Comparison of ENCODE assay signal across 20 cellular contexts in the genomic region with DNA sequence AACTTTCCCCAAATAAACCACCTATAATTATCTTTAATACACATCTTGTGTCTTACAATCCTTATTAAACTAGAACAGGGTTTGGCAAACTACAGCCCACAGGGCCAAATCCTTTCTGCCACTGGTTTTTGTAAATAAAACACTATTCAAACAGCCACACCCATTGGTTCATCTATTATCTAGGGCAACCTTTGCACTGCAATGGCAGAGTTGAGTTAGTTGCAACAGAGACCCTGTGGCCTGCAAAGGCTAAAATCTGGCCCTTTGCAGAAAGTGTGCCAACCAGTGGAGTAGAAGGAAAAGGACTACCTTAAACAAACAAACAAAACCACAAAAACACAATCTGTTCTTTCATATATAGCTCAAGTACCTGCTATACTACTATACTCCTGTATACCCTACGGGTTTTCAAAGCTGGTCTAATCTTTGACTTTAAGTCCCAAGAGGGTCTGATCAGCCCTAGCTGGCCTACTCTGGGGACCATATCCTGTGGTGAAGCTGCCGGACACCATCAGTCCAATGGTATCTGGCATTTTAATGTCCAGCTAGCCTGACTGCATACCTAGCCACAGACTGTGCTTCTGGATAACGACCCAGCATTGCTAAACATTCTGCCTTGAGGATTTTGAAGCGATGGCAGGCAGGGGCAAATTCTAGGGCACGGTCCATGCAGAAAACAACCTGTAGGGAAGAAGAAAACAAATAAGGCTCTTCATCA. TPM values are rescaled to one million over a fixed set of nuclear protein-coding genes. Genes with fewer than 3 reads are reported as not detected.
DNase-seq lines count a peak whose midpoint lies in the region; ATAC-seq, FAIRE-seq and TF ChIP-seq lines count a peak whose summit lies in the region.
"Had no signal": no experiment of that assay in that cellular context is flagged by ENCODE, and none has a peak within 500 bp of the region (broad histone marks: within the 10 kb centered on the region; RNA-seq: fewer than 3 reads in every experiment).

No MANE protein-coding gene starts in this region.

- no peak for ATAC-seq in WTC11
- ATAC-seq: Panc1, Right ventricle myocardium inferior had no signal

- H2BK5ac ChIP-seq in trophoblast cell (ENCODE audit: low read depth, low read length, poor library complexity): no peak overlapping the region

- H3K4me2 ChIP-seq in trophoblast cell (ENCODE audit: low read length): no peak overlapping the region
- H3K4me2 ChIP-seq: BLaER1, SK-N-SH had no signal

- no peaks in the 10 kb centered on the region for H3K79me2 ChIP-seq in trophoblast cell (ENCODE audit: control insufficient read depth, insufficient read depth, low read length, poor library complexity)

- CTCF ChIA-PET in WTC11 (lab: Charles Lee): no interaction called here

- no peak overlapping the region for H3K18ac ChIP-seq in trophoblast cell (ENCODE audit: low read length)

- FAIRE-seq in HTR-8/SVneo (lab: Jason Lieb, UNC): peak; percentile 54
- FAIRE-seq: H1 had no signal

- no peaks in the 10 kb centered on the region for H3K79me1 ChIP-seq in trophoblast cell (ENCODE audit: low read length)

- H2BK12ac ChIP-seq in trophoblast cell (ENCODE audit: low read length): no peak overlapping the region

- H3K27me3 Mint-ChIP-seq in WTC11 (ENCODE audit: low read depth): no peaks in the 10 kb centered on the region

- H3K9ac ChIP-seq in trophoblast cell (ENCODE audit: low read length): no peak overlapping the region
- H3K9ac ChIP-seq: BLaER1, SK-N-SH had no signal

- H2BK120ac ChIP-seq in trophoblast cell (ENCODE audit: insufficient read depth, low read length, poor library complexity): no peak overlapping the region

- TF ChIP-seq CTCF in WTC11 (IDR thresholded peaks at IDR 0.05): no peak
- no peak for TF ChIP-seq CTCF in BE2C (IDR thresholded peaks at IDR 0.05; ENCODE audit: low read depth, low read length)

- H3K36me3 Mint-ChIP-seq in WTC11: peaks cover 91% of the 10 kb centered on the region

- no peak overlapping the region for H3K14ac ChIP-seq in trophoblast cell (ENCODE audit: low read length)

- no peak overlapping the region for H3K23ac ChIP-seq in trophoblast cell (ENCODE audit: low read length)

- no peak overlapping the region for H4K8ac ChIP-seq in trophoblast cell (ENCODE audit: low read depth, low read length)

- peak overlapping the region; percentile 21 for H3K27ac ChIP-seq in layer of hippocampus (ENCODE audit: low read depth, low read length)
- H3K27ac ChIP-seq in trophoblast cell (ENCODE audit: low read depth, low read length): no peak overlapping the region
- H3K27ac ChIP-seq: BLaER1 had no signal

- H3K9me3 ChIP-seq in trophoblast cell (ENCODE audit: insufficient read depth, low read depth, low read length) (no peaks in the 10 kb centered on the region), MG63 (no peaks in the 10 kb centered on the region; the same call in 1 of the 2 replicates), BE2C (no peaks in the 10 kb centered on the region)
- H3K9me3 ChIP-seq: BLaER1, SK-N-SH had no signal

- no peaks in the 10 kb centered on the region for H3K27me3 ChIP-seq in layer of hippocampus (ENCODE audit: control insufficient read depth, insufficient read depth, low read length)
- H3K27me3 ChIP-seq in trophoblast cell (ENCODE audit: insufficient read depth, low read length): no peaks in the 10 kb centered on the region
- no peaks in the 10 kb centered on the region for H3K27me3 ChIP-seq in MG63
- no peaks in the 10 kb centered on the region for H3K27me3 ChIP-seq in BE2C
- H3K27me3 ChIP-seq: BLaER1 had no signal

- POLR2A ChIA-PET in WTC11 (lab: Charles Lee): no interaction called here

- H3K27ac Mint-ChIP-seq in WTC11: no peak overlapping the region
- H3K27ac Mint-ChIP-seq: HFFc6 had no signal

- no peaks in the 10 kb centered on the region for H3K4me1 ChIP-seq in trophoblast cell (ENCODE audit: control insufficient read depth in 1 of 2, insufficient read depth in 2 of 2, low read length in 2 of 2)
- no peaks in the 10 kb centered on the region for H3K4me1 ChIP-seq in BE2C

- H4K91ac ChIP-seq in trophoblast cell (ENCODE audit: low read depth, low read length): no peak overlapping the region

- no peaks in the 10 kb centered on the region for H3K9me3 Mint-ChIP-seq in WTC11
- H3K9me3 Mint-ChIP-seq: CD8-positive, alpha-beta memory T cell; HFFc6 had no signal

- H2AK5ac ChIP-seq in trophoblast cell (ENCODE audit: low read length): no peak overlapping the region

- H3K4ac ChIP-seq in trophoblast cell (ENCODE audit: low read depth, low read length): no peak overlapping the region

- DNase-seq in HTR-8/SVneo (ENCODE audit: insufficient read length, low spot score) (no peak), WTC11 (ENCODE audit: low spot score) (no peak), trophoblast cell (peak; percentile 52 to 80), MG63 (no peak), HPDE6-E6E7 (ENCODE audit: extremely low spot score) (no peak), HK-2 (ENCODE audit: unreplicated experiment) (no peak), BE2C (no peak)
- DNase-seq: CD8-positive, alpha-beta memory T cell; DMS 273 treated with DMSO at 0.1 percent for 48 hours; HFFc6; NCI-H1105 treated with DMSO at 0.1 percent for 48 hours; NCI-H187 treated with DMSO at 0.1 percent for 48 hours; NCI-H446; NCI-H748 treated with DMSO at 0.1 percent for 48 hours; SK-N-SH had no signal

- H3K4me3 ChIP-seq in trophoblast cell (ENCODE audit: low read depth, low read length) (no peak overlapping the region), MG63 (no peak overlapping the region), BE2C (ENCODE audit: low read depth, low read length) (no peak overlapping the region)
- H3K4me3 ChIP-seq: BLaER1 had no signal

- WGBS in trophoblast cell (ENCODE audit: extremely low coverage, insufficient coverage, insufficient read length): no CpG with 5 or more reads among the region's 5 CpGs

- H2AFZ ChIP-seq in trophoblast cell (ENCODE audit: insufficient read depth, low read length, poor library complexity): no peak overlapping the region

- no peaks in the 10 kb centered on the region for H3K4me1 Mint-ChIP-seq in WTC11
- H3K4me1 Mint-ChIP-seq: CD8-positive, alpha-beta memory T cell had no signal

- no peak overlapping the region for H3K4me3 Mint-ChIP-seq in WTC11
- H3K4me3 Mint-ChIP-seq: CD8-positive, alpha-beta memory T cell; HFFc6 had no signal

- no peak overlapping the region for H4K12ac ChIP-seq in trophoblast cell (ENCODE audit: low read depth, low read length)

- peaks cover 34 to 58% of the 10 kb centered on the region in 2 experiments for H3K36me3 ChIP-seq in trophoblast cell (ENCODE audit: control insufficient read depth in 1 of 2, insufficient read depth in 2 of 2, low read length in 2 of 2)
- peaks cover 96% of the 10 kb centered on the region for H3K36me3 ChIP-seq in MG63
- H3K36me3 ChIP-seq in BE2C: peaks cover 95% of the 10 kb centered on the region

TF ChIP-seq in WTC11, 78 proteins besides CTCF, POLR2A, EP300 and RAD21 (continues in another document):
- TF ChIP-seq, protein P1, sequence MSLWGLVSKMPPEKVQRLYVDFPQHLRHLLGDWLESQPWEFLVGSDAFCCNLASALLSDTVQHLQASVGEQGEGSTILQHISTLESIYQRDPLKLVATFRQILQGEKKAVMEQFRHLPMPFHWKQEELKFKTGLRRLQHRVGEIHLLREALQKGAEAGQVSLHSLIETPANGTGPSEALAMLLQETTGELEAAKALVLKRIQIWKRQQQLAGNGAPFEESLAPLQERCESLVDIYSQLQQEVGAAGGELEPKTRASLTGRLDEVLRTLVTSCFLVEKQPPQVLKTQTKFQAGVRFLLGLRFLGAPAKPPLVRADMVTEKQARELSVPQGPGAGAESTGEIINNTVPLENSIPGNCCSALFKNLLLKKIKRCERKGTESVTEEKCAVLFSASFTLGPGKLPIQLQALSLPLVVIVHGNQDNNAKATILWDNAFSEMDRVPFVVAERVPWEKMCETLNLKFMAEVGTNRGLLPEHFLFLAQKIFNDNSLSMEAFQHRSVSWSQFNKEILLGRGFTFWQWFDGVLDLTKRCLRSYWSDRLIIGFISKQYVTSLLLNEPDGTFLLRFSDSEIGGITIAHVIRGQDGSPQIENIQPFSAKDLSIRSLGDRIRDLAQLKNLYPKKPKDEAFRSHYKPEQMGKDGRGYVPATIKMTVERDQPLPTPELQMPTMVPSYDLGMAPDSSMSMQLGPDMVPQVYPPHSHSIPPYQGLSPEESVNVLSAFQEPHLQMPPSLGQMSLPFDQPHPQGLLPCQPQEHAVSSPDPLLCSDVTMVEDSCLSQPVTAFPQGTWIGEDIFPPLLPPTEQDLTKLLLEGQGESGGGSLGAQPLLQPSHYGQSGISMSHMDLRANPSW (CRISPR knock-in tag; conservative IDR thresholded peaks at IDR 0.05; ENCODE audit: low read depth): no peak
- TF ChIP-seq ELF4 (CRISPR knock-in tag; IDR thresholded peaks at IDR 0.05; ENCODE audit: low read depth): no peak

RNA-seq across cellular contexts. Expression of a gene that starts 23.3 kb away (rescaled TPM):
- 52.5 to 54.2 TPM (median 53.9 TPM) in 3 replicates for total RNA-seq in WTC11 (2021)
- polyA plus RNA-seq in trophoblast cell (2013): 28.0 and 28.5 TPM in 2 replicates
- 64.0 and 97.2 TPM in 2 replicates for total RNA-seq in MG63 (2014; rRNA removed; shearing (Covaris generic); ENCODE audit: low replicate concordance)
- 30.2 TPM for polyA plus RNA-seq in BE2C (2012; ENCODE audit: insufficient read depth, insufficient read length, low read depth)

RNA-seq across cellular contexts. Expression of a gene that starts 27.4 kb away (rescaled TPM):
- 111 to 140 TPM (median 114 TPM) in 3 replicates for total RNA-seq in WTC11 (2021)
- 73.2 and 73.8 TPM in 2 replicates for polyA plus RNA-seq in trophoblast cell (2013)
- total RNA-seq in MG63 (2014; rRNA removed; shearing (Covaris generic); ENCODE audit: low replicate concordance): 121 and 123 TPM in 2 replicates
- 202 TPM for polyA plus RNA-seq in BE2C (2012; ENCODE audit: insufficient read depth, insufficient read length, low read depth)

RNA-seq across cellular contexts. Expression of a gene that starts 30.0 kb away (rescaled TPM):
- 31.9 to 37.3 TPM (median 36.1 TPM) in 3 replicates for total RNA-seq in WTC11 (2021)
- polyA plus RNA-seq in trophoblast cell (2013): 51.0 and 51.4 TPM in 2 replicates
- 77.5 and 86.3 TPM in 2 replicates for total RNA-seq in MG63 (2014; rRNA removed; shearing (Covaris generic); ENCODE audit: low replicate concordance)
- polyA plus RNA-seq in BE2C (2012; ENCODE audit: insufficient read depth, insufficient read length, low read depth): 301 TPM

RNA-seq across cellular contexts. Expression of a gene that starts 59.4 kb away (rescaled TPM):
- 1.2 to 2.1 TPM (median 1.9 TPM) in 3 replicates for total RNA-seq in WTC11 (2021)
- 0.74 and 0.75 TPM in 2 replicates for polyA plus RNA-seq in trophoblast cell (2013)
- total RNA-seq in MG63 (2014; rRNA removed; shearing (Covaris generic); ENCODE audit: low replicate concordance): not detected in 2 replicates
- polyA plus RNA-seq in BE2C (2012; ENCODE audit: insufficient read depth, insufficient read length, low read depth): 1.8 TPM

Comparison
In these comparisons a context has a peak if more than half of its experiments do, and no peak if none do; other contexts are left out.
1. DNase-seq: peak in trophoblast cell (2 of 2); none in HTR-8/SVneo (single experiment), WTC11 (single experiment), MG63 (single experiment), HPDE6-E6E7 (single experiment), HK-2 (single experiment) and BE2C (single experiment).